22 cellular contexts compared by ENCODE assay signal in genomic region chr5:34919077-34919476, GRCh38. TPM values are rescaled to one million over a fixed set of nuclear protein-coding genes. Genes with fewer than 3 reads are reported as not detected.
DNase-seq lines count a peak whose midpoint lies in the region; ATAC-seq, FAIRE-seq and TF ChIP-seq lines count a peak whose summit lies in the region.
"Had no signal": no experiment of that assay in that cellular context is flagged by ENCODE, and none has a peak within 500 bp of the region (broad histone marks: within the 10 kb centered on the region; RNA-seq: fewer than 3 reads in every experiment).

No MANE protein-coding gene starts in this region.

- H3K4me3 ChIP-seq in HepG2 (replicated peaks in 1 of 3; ENCODE audit: insufficient read depth in 1 of 3, low read depth in 2 of 3, low read length in 3 of 3) (no peak overlapping the region), right lobe of liver (no peak overlapping the region), PC-3 (ENCODE audit: low read length) (no peak overlapping the region), epithelial cell of proximal tubule (ENCODE audit: low read depth, low read length) (no peak overlapping the region)
- H3K4me3 ChIP-seq: cardiac muscle cell, mucosa of descending colon, ovary, upper lobe of right lung had no signal

- H3K27ac ChIP-seq in HepG2 (ENCODE audit: extremely low read length, insufficient read depth, low read length) (no peak overlapping the region), right lobe of liver (no peak overlapping the region), PC-3 (ENCODE audit: low read length) (no peak overlapping the region)
- H3K27ac ChIP-seq: cardiac muscle cell, HL-60, ovary, upper lobe of right lung had no signal

- H2AFZ ChIP-seq in HepG2 (ENCODE audit: low read length) (no peak overlapping the region), PC-3 (ENCODE audit: low read length) (no peak overlapping the region)

- H3K4me2 ChIP-seq in HepG2 (ENCODE audit: low read depth, low read length) (no peak overlapping the region), PC-3 (ENCODE audit: low read length) (no peak overlapping the region)

- in situ Hi-C loops in HepG2 (cut with HindIII; ENCODE audit: extremely low pct_ligation_motif_present, low pct_unique_long_range_greater_than_20kb) = no loop called here

- H3F3A ChIP-seq in PC-3 (ENCODE audit: low read length, unreplicated experiment) = peaks cover 14% of the 10 kb centered on the region

- TF ChIP-seq POLR2A in HepG2 (IDR thresholded peaks at IDR 0.05; ENCODE audit: insufficient read depth in 1 of 2, low read depth in 2 of 2, low read length in 2 of 2) (no peak), right lobe of liver (IDR thresholded peaks at IDR 0.05) (no peak)

- no peak overlapping the region for H3K4me3 Mint-ChIP-seq in type B pancreatic cell

- H3K9ac ChIP-seq in HepG2 (ENCODE audit: insufficient read depth, low read depth, low read length) = no peak overlapping the region
- no peak overlapping the region for H3K9ac ChIP-seq in PC-3 (ENCODE audit: low read length)

- peaks cover 5 to 45% of the 10 kb centered on the region in 2 experiments for H3K36me3 ChIP-seq in HepG2 (replicated peaks in 1 of 2; ENCODE audit: control insufficient read depth in 1 of 2, insufficient read depth in 2 of 2, low read length in 2 of 2)
- H3K36me3 ChIP-seq in right lobe of liver = peaks cover 4 to 44% (median 14%) of the 10 kb centered on the region in 4 donors
- H3K36me3 ChIP-seq in PC-3 (ENCODE audit: low read depth, low read length) = peaks cover 45% of the 10 kb centered on the region
- H3K36me3 ChIP-seq: ovary had no signal

- TF ChIP-seq EP300 in HepG2 (IDR thresholded peaks at IDR 0.05; ENCODE audit: low read depth in 2 of 2, low read length in 2 of 2) (no peak), HepG2 (CRISPR knock-in tag; IDR thresholded peaks at IDR 0.05; ENCODE audit: borderline replicate concordance) (no peak)

- ATAC-seq in HepG2 = no peak
- no peak for ATAC-seq in right lobe of liver
- no peak for ATAC-seq in PC-3
- ATAC-seq in HG03442 (IDR thresholded peaks at IDR 0.05; ENCODE audit: unreplicated experiment) = no peak
- ATAC-seq: activated CD4-positive, CD25-positive, alpha-beta regulatory T cell treated with anti-CD3 and anti-CD28 coated beads, Interleukin-2, amount 50 U/mL, for 24 hours; activated naive CD4-positive, alpha-beta T cell treated with anti-CD3 and anti-CD28 coated beads, Interleukin-2, amount 50 U/mL, for 72 hours; mucosa of descending colon; upper lobe of right lung had no signal

- POLR2A ChIA-PET in HepG2 (lab: Yijun Ruan, JAX) (interaction anchor here (0.7 to 5.4 kb wide), 2 partner anchors 10 to 15 kb away, joined by 3 to 92 read pairs; partner anchors contain the start of gene DNAJC21), PC-3 (lab: Charles Lee; ENCODE audit: unreplicated experiment) (no interaction called here)

- H3K9me2 ChIP-seq in PC-3 (replicated peaks; ENCODE audit: low read length) = no peaks in the 10 kb centered on the region

- BruUV-seq in HepG2 (replicated peaks; lab: Mats Ljungman, UMichigan) = no TSS peak
- no TSS peak for BruUV-seq in PC-3 (replicated peaks; lab: Mats Ljungman, UMichigan)

- no peaks in the 10 kb centered on the region for H3K9me3 Mint-ChIP-seq in type B pancreatic cell
- H3K9me3 Mint-ChIP-seq: activated naive CD4-positive, alpha-beta T cell treated with anti-CD3 and anti-CD28 coated beads, Interleukin-2, amount 50 U/mL, for 72 hours had no signal

- peaks cover 21% of the 10 kb centered on the region for H3K36me3 Mint-ChIP-seq in type B pancreatic cell

- peaks cover 14% of the 10 kb centered on the region for H3K4me1 Mint-ChIP-seq in type B pancreatic cell (ENCODE audit: unreplicated experiment)

- intact Hi-C loops in HepG2 (cut with micrococcal nuclease; ENCODE audit: unreplicated experiment) = loop anchor here (5.0 kb wide), 1 partner anchor 262 kb away; the partner anchor contains the start of gene RAI14
- intact Hi-C loops in right lobe of liver (cut with DNase I) = no loop called here
- intact Hi-C loops in PC-3 (cut with micrococcal nuclease) = loop anchor here (10.0 kb wide), 1 partner anchor 914 kb away; the partner anchor contains the start of gene AMACR

- 92% methylated on average over 4 of the region's 4 CpGs for WGBS in HepG2 (ENCODE audit: low lambda C conversion rate)
- WGBS in right lobe of liver (ENCODE audit: insufficient coverage, low coverage, low lambda C conversion rate, missing lambda C conversion rate) = 79% methylated on average over 4 of the region's 4 CpGs

- TF ChIP-seq CTCF in HepG2 (CRISPR knock-in tag; IDR thresholded peaks at IDR 0.05) (no peak), right lobe of liver (IDR thresholded peaks at IDR 0.05) (no peak), PC-3 (conservative IDR thresholded peaks at IDR 0.05; ENCODE audit: low read depth, low read length) (peak; percentile 37; the same call in 1 of the 2 replicates), epithelial cell of proximal tubule (conservative IDR thresholded peaks at IDR 0.05; ENCODE audit: low read depth, low read length) (peak; percentile 20), type B pancreatic cell (conservative IDR thresholded peaks at IDR 0.05) (peak; percentile 49)

- no peaks in the 10 kb centered on the region for H3K27me3 Mint-ChIP-seq in type B pancreatic cell

- no peak overlapping the region for H3K27ac Mint-ChIP-seq in type B pancreatic cell

- no peaks in the 10 kb centered on the region; the same call in 1 of the 2 replicates for H4K20me1 ChIP-seq in HepG2 (ENCODE audit: insufficient read depth, low read length)
- H4K20me1 ChIP-seq in PC-3 (ENCODE audit: low read length) = peaks cover 24% of the 10 kb centered on the region

- FAIRE-seq in HepG2 (lab: Jason Lieb, UNC) = no peak
- FAIRE-seq: keratinocyte had no signal

- H3K4me1 ChIP-seq in HepG2 (ENCODE audit: insufficient read depth, low read length) (peaks cover 24% of the 10 kb centered on the region), right lobe of liver (peaks cover 0 to 16% (median 6%) of the 10 kb centered on the region in 4 donors), PC-3 (ENCODE audit: insufficient read depth, low read length) (peaks cover 45% of the 10 kb centered on the region)

- TF ChIP-seq RAD21 in HepG2 (CRISPR knock-in tag; IDR thresholded peaks at IDR 0.05) = no peak

- H3K9me3 ChIP-seq in HepG2 (ENCODE audit: low read length) (no peaks in the 10 kb centered on the region), right lobe of liver (no peaks in the 10 kb centered on the region), PC-3 (ENCODE audit: low read length) (no peaks in the 10 kb centered on the region)
- H3K9me3 ChIP-seq: mucosa of descending colon, ovary, upper lobe of right lung had no signal

- CTCF ChIA-PET in HepG2 (lab: Yijun Ruan, JAX; ENCODE audit: low intra/inter-chr PET ratio, low total read pairs) = interaction anchor here (0.6 kb wide), 1 partner anchor 21 kb away, joined by 3 read pairs; no protein-coding TSS in a partner anchor
- CTCF ChIA-PET in PC-3 (lab: Charles Lee) = interaction anchor here (0.7 kb wide), 1 partner anchor 1658 kb away, joined by 6 read pairs; no protein-coding TSS in a partner anchor

- DNase-seq in HepG2 (ENCODE audit: low spot score) (no peak), right lobe of liver (no peak), PC-3 (no peak), epithelial cell of proximal tubule (ENCODE audit: low read depth) (no peak), type B pancreatic cell (ENCODE audit: extremely low spot score, unreplicated experiment) (no peak), OCI-M2 (lab: John Stamatoyannopoulos, UW; ENCODE audit: unreplicated experiment) (no peak), NCI-H187 (lab: John Stamatoyannopoulos, UW) (no peak)
- DNase-seq: Calu3; GOT3; Karpas-422; mucosa of descending colon; NCI-H1694; NCI-H524; ovary; stimulated activated naive CD4-positive, alpha-beta T cell treated with Interleukin-2 at 50 U/mL for 16 hours; upper lobe of right lung had no signal

- no peaks in the 10 kb centered on the region; a peak in 1 of 5 replicates for H3K27me3 ChIP-seq in HepG2 (ENCODE audit: control insufficient read depth in 1 of 2, insufficient read depth in 2 of 2, low read length in 2 of 2)
- H3K27me3 ChIP-seq in right lobe of liver = no peaks in the 10 kb centered on the region
- no peaks in the 10 kb centered on the region for H3K27me3 ChIP-seq in PC-3 (ENCODE audit: low read length)
- H3K27me3 ChIP-seq: cardiac muscle cell, ovary, upper lobe of right lung had no signal

- H3K79me2 ChIP-seq in HepG2 (ENCODE audit: insufficient read depth, low read length) = peaks cover 50% of the 10 kb centered on the region
- peaks cover 72% of the 10 kb centered on the region for H3K79me2 ChIP-seq in PC-3 (ENCODE audit: low read length)

RNA-seq across cellular contexts. Expression of gene BRIX1, which starts 3.6 kb away (rescaled TPM):
- 78.4 and 114 TPM in 2 replicates for total RNA-seq in HepG2 (2016; rRNA removed; fragmentation: Illumina TruSeq; extraction: Trizol)
- total RNA-seq in HepG2 (2016; cell fraction: cytosol; rRNA removed; fragmentation: Illumina TruSeq; extraction: Trizol; ENCODE audit: low read depth) = 37.2 and 44.7 TPM in 2 replicates
- 77.5 and 119 TPM in 2 replicates for total RNA-seq in HepG2 (2016; cell fraction: insoluble cytoplasmic fraction; rRNA removed; fragmentation: Illumina TruSeq; extraction: Trizol)
- total RNA-seq in HepG2 (2016; cell fraction: membrane; rRNA removed; fragmentation: Illumina TruSeq; extraction: Trizol) = 39.2 and 47.0 TPM in 2 replicates
- total RNA-seq in HepG2 (2016; cell fraction: nucleus; rRNA removed; fragmentation: Illumina TruSeq; extraction: Trizol) = 40.6 and 42.7 TPM in 2 replicates
- polyA plus RNA-seq in HepG2 (2011; rRNA removed) = 16.4 and 23.6 TPM in 2 replicates
- polyA plus RNA-seq in HepG2 (2011; cell fraction: cytosol; rRNA removed) = 8.1 and 14.1 TPM in 2 replicates
- 5.4 and 10.2 TPM in 2 replicates for polyA plus RNA-seq in HepG2 (2011; cell fraction: nucleus; rRNA removed)
- polyA plus RNA-seq in HepG2 (2012) = 18.8 and 26.8 TPM in 2 replicates
- 5.7 and 6.5 TPM in 2 replicates for polyA plus RNA-seq in HepG2 (2016; cell fraction: cytosol; fragmentation: Illumina TruSeq; extraction: Trizol; ENCODE audit: low read depth)
- 114 and 121 TPM in 2 replicates for polyA plus RNA-seq in HepG2 (2016; cell fraction: insoluble cytoplasmic fraction; fragmentation: Illumina TruSeq; extraction: Trizol; ENCODE audit: low read depth)
- polyA plus RNA-seq in HepG2 (2016; cell fraction: membrane; fragmentation: Illumina TruSeq; extraction: Trizol; ENCODE audit: low read depth) = 7.8 and 9.8 TPM in 2 replicates
- 73.3 and 78.2 TPM in 2 replicates for polyA plus RNA-seq in HepG2 (2016; cell fraction: nucleus; fragmentation: Illumina TruSeq; extraction: Trizol; ENCODE audit: insufficient read depth, low read depth)
- 2.7 and 18.5 TPM in 2 replicates for polyA minus RNA-seq in HepG2 (2011; rRNA and poly(A)+ RNA removed; ENCODE audit: low replicate concordance)
- polyA minus RNA-seq in HepG2 (2011; cell fraction: cytosol; rRNA and poly(A)+ RNA removed) = 17.8 TPM in 2 replicates
- 23.3 and 25.5 TPM in 2 replicates for polyA minus RNA-seq in HepG2 (2011; cell fraction: nucleus; rRNA and poly(A)+ RNA removed)
- 1 to 10 TPM; 4.9 to 9.4 (median 8.1) TPM for total RNA-seq in right lobe of liver
- total RNA-seq in PC-3 (2014; rRNA removed) = 49.0 and 63.2 TPM in 2 replicates
- total RNA-seq in epithelial cell of proximal tubule = 41.5 and 66.9 TPM in 2 replicates
- 32.7 and 38.0 TPM in 2 replicates for total RNA-seq in type B pancreatic cell (ENCODE audit: low replicate concordance)

RNA-seq across cellular contexts. Expression of gene RAD1, which starts 3.8 kb away (rescaled TPM):
- total RNA-seq in HepG2 (2016; rRNA removed; fragmentation: Illumina TruSeq; extraction: Trizol) (39.1 and 51.0 TPM in 2 replicates), right lobe of liver (1 to 10 TPM; 4.7 to 9.0 (median 6.2) TPM), PC-3 (2014; rRNA removed) (22.5 and 62.5 TPM in 2 replicates), epithelial cell of proximal tubule (20.5 and 40.3 TPM in 2 replicates), type B pancreatic cell (ENCODE audit: low replicate concordance) (19.5 and 20.9 TPM in 2 replicates)
- total RNA-seq in HepG2 (2016; cell fraction: cytosol; rRNA removed; fragmentation: Illumina TruSeq; extraction: Trizol; ENCODE audit: low read depth) = 7.8 and 8.9 TPM in 2 replicates
- 38.6 and 49.9 TPM in 2 replicates for total RNA-seq in HepG2 (2016; cell fraction: insoluble cytoplasmic fraction; rRNA removed; fragmentation: Illumina TruSeq; extraction: Trizol)
- 18.7 and 20.4 TPM in 2 replicates for total RNA-seq in HepG2 (2016; cell fraction: membrane; rRNA removed; fragmentation: Illumina TruSeq; extraction: Trizol)
- total RNA-seq in HepG2 (2016; cell fraction: nucleus; rRNA removed; fragmentation: Illumina TruSeq; extraction: Trizol) = 31.8 and 32.5 TPM in 2 replicates
- 12.7 and 14.7 TPM in 2 replicates for polyA plus RNA-seq in HepG2 (2011; rRNA removed)
- polyA plus RNA-seq in HepG2 (2011; cell fraction: cytosol; rRNA removed) = 8.2 and 9.1 TPM in 2 replicates
- 5.8 and 9.0 TPM in 2 replicates for polyA plus RNA-seq in HepG2 (2011; cell fraction: nucleus; rRNA removed)
- polyA plus RNA-seq in HepG2 (2012) = 16.0 and 16.1 TPM in 2 replicates
- polyA plus RNA-seq in HepG2 (2016; cell fraction: cytosol; fragmentation: Illumina TruSeq; extraction: Trizol; ENCODE audit: low read depth) = 4.6 and 7.2 TPM in 2 replicates
- polyA plus RNA-seq in HepG2 (2016; cell fraction: insoluble cytoplasmic fraction; fragmentation: Illumina TruSeq; extraction: Trizol; ENCODE audit: low read depth) = 45.0 and 45.2 TPM in 2 replicates
- polyA plus RNA-seq in HepG2 (2016; cell fraction: membrane; fragmentation: Illumina TruSeq; extraction: Trizol; ENCODE audit: low read depth) = 11.8 and 12.5 TPM in 2 replicates
- polyA plus RNA-seq in HepG2 (2016; cell fraction: nucleus; fragmentation: Illumina TruSeq; extraction: Trizol; ENCODE audit: insufficient read depth, low read depth) = 25.0 and 26.1 TPM in 2 replicates
- 26.5 and 78.8 TPM in 2 replicates for polyA minus RNA-seq in HepG2 (2011; rRNA and poly(A)+ RNA removed; ENCODE audit: low replicate concordance)
- 10.0 and 10.5 TPM in 2 replicates for polyA minus RNA-seq in HepG2 (2011; cell fraction: cytosol; rRNA and poly(A)+ RNA removed)
- 39.3 and 40.9 TPM in 2 replicates for polyA minus RNA-seq in HepG2 (2011; cell fraction: nucleus; rRNA and poly(A)+ RNA removed)

RNA-seq across cellular contexts. Expression of gene DNAJC21, which starts 10.3 kb away (rescaled TPM):
- 41.6 and 46.4 TPM in 2 replicates for total RNA-seq in HepG2 (2016; rRNA removed; fragmentation: Illumina TruSeq; extraction: Trizol)
- 20.3 and 22.3 TPM in 2 replicates for total RNA-seq in HepG2 (2016; cell fraction: cytosol; rRNA removed; fragmentation: Illumina TruSeq; extraction: Trizol; ENCODE audit: low read depth)
- total RNA-seq in HepG2 (2016; cell fraction: insoluble cytoplasmic fraction; rRNA removed; fragmentation: Illumina TruSeq; extraction: Trizol) = 44.0 and 45.9 TPM in 2 replicates
- total RNA-seq in HepG2 (2016; cell fraction: membrane; rRNA removed; fragmentation: Illumina TruSeq; extraction: Trizol) = 37.1 and 46.9 TPM in 2 replicates
- 32.8 and 33.1 TPM in 2 replicates for total RNA-seq in HepG2 (2016; cell fraction: nucleus; rRNA removed; fragmentation: Illumina TruSeq; extraction: Trizol)
- 8.0 and 10.9 TPM in 2 replicates for polyA plus RNA-seq in HepG2 (2011; rRNA removed)
- 4.4 and 7.0 TPM in 2 replicates for polyA plus RNA-seq in HepG2 (2011; cell fraction: cytosol; rRNA removed)
- 6.7 and 8.1 TPM in 2 replicates for polyA plus RNA-seq in HepG2 (2011; cell fraction: nucleus; rRNA removed)
- 28.3 and 30.1 TPM in 2 replicates for polyA plus RNA-seq in HepG2 (2012)
- polyA plus RNA-seq in HepG2 (2016; cell fraction: cytosol; fragmentation: Illumina TruSeq; extraction: Trizol; ENCODE audit: low read depth) = 20.4 and 21.1 TPM in 2 replicates
- polyA plus RNA-seq in HepG2 (2016; cell fraction: insoluble cytoplasmic fraction; fragmentation: Illumina TruSeq; extraction: Trizol; ENCODE audit: low read depth) = 48.5 and 53.9 TPM in 2 replicates
- polyA plus RNA-seq in HepG2 (2016; cell fraction: membrane; fragmentation: Illumina TruSeq; extraction: Trizol; ENCODE audit: low read depth) = 31.1 and 31.6 TPM in 2 replicates
- 36.8 and 38.2 TPM in 2 replicates for polyA plus RNA-seq in HepG2 (2016; cell fraction: nucleus; fragmentation: Illumina TruSeq; extraction: Trizol; ENCODE audit: insufficient read depth, low read depth)
- 8.8 and 29.7 TPM in 2 replicates for polyA minus RNA-seq in HepG2 (2011; rRNA and poly(A)+ RNA removed; ENCODE audit: low replicate concordance)
- polyA minus RNA-seq in HepG2 (2011; cell fraction: cytosol; rRNA and poly(A)+ RNA removed) = 11.5 and 11.8 TPM in 2 replicates
- 39.3 and 44.4 TPM in 2 replicates for polyA minus RNA-seq in HepG2 (2011; cell fraction: nucleus; rRNA and poly(A)+ RNA removed)
- total RNA-seq in right lobe of liver = 10 to 100 TPM; 13.3 to 23.9 (median 20.2) TPM
- total RNA-seq in PC-3 (2014; rRNA removed) = 21.7 and 21.8 TPM in 2 replicates
- total RNA-seq in epithelial cell of proximal tubule = 24.7 and 27.2 TPM in 2 replicates
- total RNA-seq in type B pancreatic cell (ENCODE audit: low replicate concordance) = 46.6 and 53.2 TPM in 2 replicates

Comparison
In these comparisons a context has a peak if more than half of its experiments do, and no peak if none do; other contexts are left out.
1. intact Hi-C loops: an anchor here in HepG2 (5.0 kb wide) and PC-3 (10.0 kb wide); none called in right lobe of liver.
2. CTCF ChIP-seq: peak in PC-3 (single experiment), epithelial cell of proximal tubule (single experiment) and type B pancreatic cell (single experiment); none in HepG2 (single experiment) and right lobe of liver (0 of 4).